ENCODE assay signal across 10 cellular contexts in the genomic region with DNA sequence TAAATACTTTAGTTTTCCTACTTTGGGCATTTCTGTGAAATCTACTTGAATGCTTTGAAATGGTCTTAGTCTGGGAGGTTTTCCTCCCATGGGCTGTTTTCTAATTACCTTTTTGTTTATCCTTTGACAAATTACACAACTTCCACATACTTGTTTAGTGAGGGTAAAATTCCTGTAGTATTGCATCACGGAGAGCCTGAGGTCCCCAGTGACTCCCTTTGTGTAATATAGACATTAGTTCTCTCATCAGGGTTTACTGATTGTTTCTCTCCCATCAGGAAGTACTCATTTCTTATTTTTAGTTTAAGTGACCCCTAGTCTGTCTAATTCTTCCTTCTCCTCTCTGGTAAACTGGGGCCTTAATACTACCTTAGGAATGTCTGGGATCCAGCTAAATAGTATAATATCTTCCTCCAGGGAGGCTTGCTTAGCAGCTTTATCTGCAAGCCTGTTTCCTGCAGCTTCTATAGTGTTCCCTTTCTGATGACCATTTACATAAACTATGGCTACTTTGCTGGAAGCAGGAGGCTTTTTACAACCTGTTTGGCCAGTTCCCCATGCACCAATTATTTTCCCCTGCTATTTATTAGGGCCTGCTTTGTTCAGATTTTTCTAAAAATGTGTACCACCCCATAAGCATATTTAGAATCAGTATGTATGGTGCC.
DNase-seq lines count a peak whose midpoint lies in the region; ATAC-seq and TF ChIP-seq lines count a peak whose summit lies in the region.
"Had no signal": no experiment of that assay in that cellular context is flagged by ENCODE, and none has a peak within 500 bp of the region (broad histone marks: within the 10 kb centered on the region; RNA-seq: fewer than 3 reads in every experiment).

No MANE protein-coding gene starts in this region.

- no peaks in the 10 kb centered on the region for H3K9me3 Mint-ChIP-seq in activated T-cell treated with anti-CD3 and anti-CD28 coated beads, Interleukin-2, amount 50 U/mL, for 4 hours

- H3K9me3 ChIP-seq in vagina: no peaks in the 10 kb centered on the region

- H3K4me1 ChIP-seq in vagina: peaks cover 36% of the 10 kb centered on the region

- H3K36me3 ChIP-seq in vagina: no peaks in the 10 kb centered on the region

- TF ChIP-seq CTCF in astrocyte of the cerebellum (IDR thresholded peaks at IDR 0.05; ENCODE audit: low read depth, low read length, missing control alignments) (no peak), vagina (IDR thresholded peaks at IDR 0.05) (no peak)

- H3K4me3 Mint-ChIP-seq in activated T-cell treated with anti-CD3 and anti-CD28 coated beads, Interleukin-2, amount 50 U/mL, for 4 hours: no peak overlapping the region

- H3K36me3 Mint-ChIP-seq in activated T-cell treated with anti-CD3 and anti-CD28 coated beads, Interleukin-2, amount 50 U/mL, for 4 hours (ENCODE audit: insufficient read depth): no peaks in the 10 kb centered on the region

- H3K4me3 ChIP-seq in astrocyte of the cerebellum (ENCODE audit: low read depth, low read length) (no peak overlapping the region), vagina (no peak overlapping the region)
- H3K4me3 ChIP-seq: SK-N-MC had no signal

- ATAC-seq in Right ventricle myocardium inferior (peak; percentile 71), left cardiac atrium (no peak)
- no peak for ATAC-seq in activated T-cell treated with anti-CD3 and anti-CD28 coated beads, Interleukin-2, amount 50 U/mL, for 4 hours

- H3K27ac ChIP-seq in vagina: peak overlapping the region; percentile 64
- H3K27ac ChIP-seq: C4-2B, SK-N-MC had no signal

- peaks cover 18% of the 10 kb centered on the region for H3K4me1 Mint-ChIP-seq in activated T-cell treated with anti-CD3 and anti-CD28 coated beads, Interleukin-2, amount 50 U/mL, for 4 hours (ENCODE audit: low read depth)

- no peaks in the 10 kb centered on the region for H3K27me3 Mint-ChIP-seq in activated T-cell treated with anti-CD3 and anti-CD28 coated beads, Interleukin-2, amount 50 U/mL, for 4 hours (ENCODE audit: low read depth)

- intact Hi-C loops in Right ventricle myocardium inferior (cut with DNase I) (no loop called here), left cardiac atrium (cut with DNase I) (no loop called here), vagina (cut with DNase I) (no loop called here)

- in situ Hi-C loops in astrocyte of the cerebellum (cut with HindIII; ENCODE audit: low sequenced_read_pairs): no loop called here

- DNase-seq in Right ventricle myocardium inferior (ENCODE audit: missing footprints): no peak
- DNase-seq in left cardiac atrium: no peak
- DNase-seq in astrocyte of the cerebellum (ENCODE audit: low read depth): peak; percentile 11
- DNase-seq in left kidney (ENCODE audit: low read depth, low spot score): peak; percentile 15
- DNase-seq in vagina (ENCODE audit: extremely low spot score in 2 of 2): no peak
- no peak for DNase-seq in stimulated activated CD8-positive, alpha-beta memory T cell treated with anti-CD3 and anti-CD28 coated beads, Interleukin-4, amount 100 ng/mL, for 48 hours
- no peak for DNase-seq in activated T-cell treated with anti-CD3 and anti-CD28 coated beads, Interleukin-2, amount 50 U/mL, for 4 hours
- DNase-seq in NCI-H2171 (lab: John Stamatoyannopoulos, UW): no peak

- H3K27me3 ChIP-seq in vagina: no peaks in the 10 kb centered on the region

- TF ChIP-seq POLR2A in vagina (IDR thresholded peaks at IDR 0.05): no peak

Comparison
In these comparisons a context has a peak if more than half of its experiments do, and no peak if none do; other contexts are left out.
1. DNase-seq: peak in astrocyte of the cerebellum (single experiment) and left kidney (single experiment); none in Right ventricle myocardium inferior (single experiment), left cardiac atrium (single experiment), vagina (0 of 2), stimulated activated CD8-positive, alpha-beta memory T cell treated with anti-CD3 and anti-CD28 coated beads, Interleukin-4, amount 100 ng/mL, for 48 hours (single experiment), activated T-cell treated with anti-CD3 and anti-CD28 coated beads, Interleukin-2, amount 50 U/mL, for 4 hours (single experiment) and NCI-H2171 (single experiment).